ENCODE assay signal across 1 cellular context in genomic region chr10:61635946-61636345, GRCh38.
TF ChIP-seq lines count a peak whose summit lies in the region.

No MANE protein-coding gene starts in this region.

TF ChIP-seq in A549, 52 proteins besides CTCF, POLR2A, EP300 and RAD21 (continued from another document):
- peak; percentile 71 for TF ChIP-seq JUNB (IDR thresholded peaks at IDR 0.05)
- TF ChIP-seq HOXB13 (CRISPR knock-in tag; IDR thresholded peaks at IDR 0.05; ENCODE audit: low read depth), result no peak
- TF ChIP-seq HOXA7 (CRISPR knock-in tag; IDR thresholded peaks at IDR 0.05), result no peak
- no peak for TF ChIP-seq EHF (CRISPR knock-in tag; IDR thresholded peaks at IDR 0.05)
- TF ChIP-seq TP53 (CRISPR knock-in tag; IDR thresholded peaks at IDR 0.05), result no peak
- no peak for TF ChIP-seq MYC (IDR thresholded peaks at IDR 0.05; ENCODE audit: borderline replicate concordance, low read length)
- no peak for TF ChIP-seq MAX (IDR thresholded peaks at IDR 0.05)
- TF ChIP-seq CBX2 (IDR thresholded peaks at IDR 0.05; ENCODE audit: borderline replicate concordance, low read depth), result no peak
- no peak for TF ChIP-seq NR3C1 (IDR thresholded peaks at IDR 0.05)
- TF ChIP-seq HEYL (CRISPR knock-in tag; IDR thresholded peaks at IDR 0.05), result no peak
